Comparison of ENCODE assay signal across 8 cellular contexts in genomic region chr6:56292505-56293181, GRCh38. TPM values are rescaled to one million over a fixed set of nuclear protein-coding genes. Genes with fewer than 3 reads are reported as not detected.
DNase-seq lines count a peak whose midpoint lies in the region; ATAC-seq and TF ChIP-seq lines count a peak whose summit lies in the region.

No MANE protein-coding gene starts in this region.

- H3K4me1 ChIP-seq in foreskin keratinocyte (peaks cover 11% of the 10 kb centered on the region), prostate gland (replicated peaks) (no peaks in the 10 kb centered on the region)

- TF ChIP-seq CTCF in 22Rv1 (IDR thresholded peaks at IDR 0.05) (peak; percentile 80), foreskin keratinocyte (conservative IDR thresholded peaks at IDR 0.05) (peak; percentile 84), prostate gland (IDR thresholded peaks at IDR 0.05) (peak; percentile 32 to 66 (median 50))

- ATAC-seq in GM18519 (IDR thresholded peaks at IDR 0.05; ENCODE audit: low FRiP score, unreplicated experiment) (peak; percentile 73), foreskin keratinocyte (peak; percentile 76), HG03025 (IDR thresholded peaks at IDR 0.05; ENCODE audit: low FRiP score, unreplicated experiment) (no peak)
- no peak for ATAC-seq in effector memory CD8-positive, alpha-beta T cell (replicated peaks)

- peak; percentile 74 for DNase-seq in NCI-H1105 treated with DMSO at 0.1 percent for 48 hours (lab: John Stamatoyannopoulos, UW)
- DNase-seq in SKM-1 treated with dmso at 0.1 percent for 144 hours (lab: John Stamatoyannopoulos, UW; ENCODE audit: unreplicated experiment) = peak; percentile 68
- DNase-seq in foreskin keratinocyte = peak; percentile 19 to 41
- no peak for DNase-seq in prostate gland (ENCODE audit: low spot score)
- DNase-seq in effector memory CD8-positive, alpha-beta T cell = no peak

- 67% methylated on average over 1 of the region's 1 CpG for WGBS in prostate gland

- intact Hi-C loops in prostate gland (cut with DNase I) = loop anchor here (10.0 kb wide), 3 partner anchors 248 to 1018 kb away; no protein-coding TSS in a partner anchor

- no peaks in the 10 kb centered on the region for H3K36me3 Mint-ChIP-seq in effector memory CD8-positive, alpha-beta T cell (ENCODE audit: insufficient read depth)

- peaks cover 0 to 5% of the 10 kb centered on the region in 2 donors for H3K9me3 Mint-ChIP-seq in effector memory CD8-positive, alpha-beta T cell

- no peaks in the 10 kb centered on the region for H3K4me1 Mint-ChIP-seq in effector memory CD8-positive, alpha-beta T cell (ENCODE audit: low read depth in 2 of 2)

- no peak overlapping the region for H3K27ac ChIP-seq in 22Rv1
- no peak overlapping the region for H3K27ac ChIP-seq in foreskin keratinocyte
- H3K27ac ChIP-seq in prostate gland = no peak overlapping the region

- no peak overlapping the region for H3K27ac Mint-ChIP-seq in effector memory CD8-positive, alpha-beta T cell

- no peaks in the 10 kb centered on the region for H3K9me3 ChIP-seq in prostate gland

- TF ChIP-seq POLR2A in prostate gland (IDR thresholded peaks at IDR 0.05) = no peak

- no peak overlapping the region for H3K4me3 ChIP-seq in prostate gland

- H3K36me3 ChIP-seq in prostate gland = no peaks in the 10 kb centered on the region

- H3K27me3 Mint-ChIP-seq in effector memory CD8-positive, alpha-beta T cell = no peaks in the 10 kb centered on the region

- no peaks in the 10 kb centered on the region for H3K27me3 ChIP-seq in foreskin keratinocyte
- H3K27me3 ChIP-seq in prostate gland (replicated peaks; ENCODE audit: insufficient read depth) = no peaks in the 10 kb centered on the region

- H3K4me3 Mint-ChIP-seq in effector memory CD8-positive, alpha-beta T cell = no peak overlapping the region

RNA-seq across cellular contexts. Expression of gene COL21A1, which starts 45.3 kb away (rescaled TPM):
- 0.11 and 0.78 TPM in 2 replicates for total RNA-seq in foreskin keratinocyte
- 0.02 and 0.18 TPM in 2 replicates for polyA plus RNA-seq in foreskin keratinocyte
- total RNA-seq in prostate gland = 10 to 100 TPM in 1 of 2 donors, 1 to 10 TPM in 1; 4.8 to 13.3 TPM

Comparison
In these comparisons a context has a peak if more than half of its experiments do, and no peak if none do; other contexts are left out.
1. ATAC-seq: peak in GM18519 (single experiment) and foreskin keratinocyte (single experiment); none in effector memory CD8-positive, alpha-beta T cell (single experiment) and HG03025 (single experiment).
2. DNase-seq: peak in NCI-H1105 treated with DMSO at 0.1 percent for 48 hours (single experiment), SKM-1 treated with dmso at 0.1 percent for 144 hours (single experiment) and foreskin keratinocyte (2 of 2); none in prostate gland (single experiment) and effector memory CD8-positive, alpha-beta T cell (0 of 3).
3. Peak in every context shown above with its lines, with median percentiles within 50 percentile points of each other: CTCF ChIP-seq.